ENCODE assay signal across 21 cellular contexts in genomic region chr1:163055531-163055930, GRCh38. TPM values are rescaled to one million over a fixed set of nuclear protein-coding genes. Genes with fewer than 3 reads are reported as not detected.
DNase-seq lines count a peak whose midpoint lies in the region; ATAC-seq lines count a peak whose summit lies in the region.
"Had no signal": no experiment of that assay in that cellular context is flagged by ENCODE, and none has a peak within 500 bp of the region (broad histone marks: within the 10 kb centered on the region; RNA-seq: fewer than 3 reads in every experiment).

No MANE protein-coding gene starts in this region.

- peaks cover 9% of the 10 kb centered on the region for H3K27me3 Mint-ChIP-seq in activated naive CD8-positive, alpha-beta T cell treated with anti-CD3 and anti-CD28 coated beads for 36 hours

- DNase-seq in Ammon's horn (ENCODE audit: low spot score) = peak; percentile 69
- peak; percentile 97 for DNase-seq in NCI-H146 (lab: John Stamatoyannopoulos, UW)
- DNase-seq in NCI-H345 (lab: John Stamatoyannopoulos, UW) = peak; percentile 93
- peak in 40 of 61 donors; percentile 3 to 89 (median 38) for DNase-seq in caudate nucleus (lab: John Stamatoyannopoulos, UW)
- no peak for DNase-seq in stimulated activated naive CD8-positive, alpha-beta T cell treated with anti-CD3 and anti-CD28 coated beads, Interleukin-15, Interleukin-2, amounts not matched to agents 100 U/mL and 50 U/mL, for 24 hours
- DNase-seq in activated naive CD8-positive, alpha-beta T cell treated with anti-CD3 and anti-CD28 coated beads for 36 hours = no peak
- no peak for DNase-seq in UCSD-AML1 (lab: John Stamatoyannopoulos, UW; ENCODE audit: unreplicated experiment)
- DNase-seq: activated CD4-positive, alpha-beta T cell treated with anti-CD3 and anti-CD28 coated beads, Interleukin-2, amount 50 U/mL, for 1 hour; activated T-cell treated with anti-CD3 and anti-CD28 coated beads, Interleukin-2, amount 50 U/mL, for 1 hour; CD8-positive, alpha-beta memory T cell; central memory CD4-positive, alpha-beta T cell; effector memory CD4-positive, alpha-beta T cell; H9; left cardiac atrium; MM.1S; pancreas; stimulated activated naive B cell treated with anti-CD40 and anti-IgM and Interleukin-4, amounts not matched to agents 10 μg/mL and 1 μg/mL and 100 μg/mL, for 72 hours; upper lobe of left lung had no signal

- H3K4me3 Mint-ChIP-seq in activated naive CD8-positive, alpha-beta T cell treated with anti-CD3 and anti-CD28 coated beads for 36 hours = no peak overlapping the region
- H3K4me3 Mint-ChIP-seq: CD8-positive, alpha-beta memory T cell; H9; stimulated activated naive B cell treated with anti-CD40 and anti-IgM and Interleukin-4, amounts not matched to agents 10 μg/mL and 1 μg/mL and 100 μg/mL, for 72 hours had no signal

- no peaks in the 10 kb centered on the region for H3K4me1 Mint-ChIP-seq in activated naive CD8-positive, alpha-beta T cell treated with anti-CD3 and anti-CD28 coated beads for 36 hours
- H3K4me1 Mint-ChIP-seq: CD8-positive, alpha-beta memory T cell; H9; stimulated activated naive B cell treated with anti-CD40 and anti-IgM and Interleukin-4, amounts not matched to agents 10 μg/mL and 1 μg/mL and 100 μg/mL, for 72 hours had no signal

- H3K36me3 Mint-ChIP-seq in activated naive CD8-positive, alpha-beta T cell treated with anti-CD3 and anti-CD28 coated beads for 36 hours = no peaks in the 10 kb centered on the region
- H3K36me3 Mint-ChIP-seq: CD8-positive, alpha-beta memory T cell; stimulated activated naive B cell treated with anti-CD40 and anti-IgM and Interleukin-4, amounts not matched to agents 10 μg/mL and 1 μg/mL and 100 μg/mL, for 72 hours had no signal

- no peak overlapping the region for H3K27ac Mint-ChIP-seq in activated naive CD8-positive, alpha-beta T cell treated with anti-CD3 and anti-CD28 coated beads for 36 hours
- H3K27ac Mint-ChIP-seq: CD8-positive, alpha-beta memory T cell; H9; stimulated activated naive B cell treated with anti-CD40 and anti-IgM and Interleukin-4, amounts not matched to agents 10 μg/mL and 1 μg/mL and 100 μg/mL, for 72 hours had no signal

- H3K27ac ChIP-seq in caudate nucleus (ENCODE audit: low read depth, low read length) = no peak overlapping the region
- H3K27ac ChIP-seq: pancreas, upper lobe of left lung had no signal

- no peak for ATAC-seq in stimulated activated naive CD8-positive, alpha-beta T cell treated with anti-CD3 and anti-CD28 coated beads, Interleukin-15, Interleukin-2, amounts not matched to agents 100 U/mL and 50 U/mL, for 24 hours
- ATAC-seq in GM18520 (IDR thresholded peaks at IDR 0.05; ENCODE audit: unreplicated experiment) = no peak
- ATAC-seq: GM12878; pancreas; stimulated activated naive B cell treated with anti-CD40 and anti-IgM and Interleukin-4, amounts not matched to agents 10 μg/mL and 1 μg/mL and 100 μg/mL, for 72 hours had no signal

- no peaks in the 10 kb centered on the region for H3K9me3 Mint-ChIP-seq in activated naive CD8-positive, alpha-beta T cell treated with anti-CD3 and anti-CD28 coated beads for 36 hours
- H3K9me3 Mint-ChIP-seq: H9 had no signal

RNA-seq across cellular contexts. Expression of gene RGS4, which starts 13.6 kb away (rescaled TPM):
- total RNA-seq in activated naive CD8-positive, alpha-beta T cell treated with anti-CD3 and anti-CD28 coated beads for 36 hours = not detected
- total RNA-seq: CD8-positive, alpha-beta memory T cell; GM12878; H9; SK-MEL-5 had no signal

Comparison
In these comparisons a context has a peak if more than half of its experiments do, and no peak if none do; other contexts are left out.
1. DNase-seq: peak in Ammon's horn (single experiment), NCI-H146 (single experiment), NCI-H345 (single experiment) and caudate nucleus (40 of 61); none in stimulated activated naive CD8-positive, alpha-beta T cell treated with anti-CD3 and anti-CD28 coated beads, Interleukin-15, Interleukin-2, amounts not matched to agents 100 U/mL and 50 U/mL, for 24 hours (single experiment), activated naive CD8-positive, alpha-beta T cell treated with anti-CD3 and anti-CD28 coated beads for 36 hours (single experiment) and UCSD-AML1 (single experiment).